ENCODE assay signal across 9 cellular contexts in the genomic region with DNA sequence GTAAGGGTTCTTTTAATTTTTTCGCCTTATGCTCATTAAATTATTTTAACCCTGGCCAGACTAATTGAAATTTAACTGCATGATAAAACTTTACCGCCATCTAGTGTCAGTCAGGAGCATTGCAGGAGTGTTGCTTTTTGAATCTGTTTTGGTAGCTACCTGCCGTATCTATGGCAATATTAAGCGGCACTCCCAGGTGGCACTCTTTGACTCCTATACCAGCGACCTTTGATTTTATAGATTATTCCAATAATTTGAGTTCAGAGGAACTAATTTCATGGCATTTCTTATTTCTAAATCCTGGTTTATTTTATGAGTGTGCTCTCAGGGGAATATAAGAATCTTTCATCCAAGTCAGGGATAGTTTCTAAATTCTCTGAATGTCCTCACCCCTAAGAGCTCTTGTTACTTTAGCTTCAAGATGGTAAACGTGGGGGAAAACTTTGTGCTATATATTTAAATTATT.
A peak's percentile ranks its signal among the peaks of the same experiment; 100 is the strongest.
DNase-seq lines count a peak whose midpoint lies in the region; ATAC-seq and TF ChIP-seq lines count a peak whose summit lies in the region.
"Had no signal": no experiment of that assay in that cellular context is flagged by ENCODE, and none has a peak within 500 bp of the region (broad histone marks: within the 10 kb centered on the region; RNA-seq: fewer than 3 reads in every experiment).

No MANE protein-coding gene starts in this region.

- CTCF ChIA-PET in mammary epithelial cell (lab: Charles Lee; ENCODE audit: low non-redundant PET), result interaction anchor here (0.5 to 1.5 kb wide), 10 partner anchors 50 to 902 kb away, joined by 3 to 10 read pairs (median 4); no protein-coding TSS in a partner anchor

- H3K4me3 ChIP-seq in SK-N-MC (peak overlapping the region; percentile 67), mammary epithelial cell (replicated peaks in 1 of 3; ENCODE audit: insufficient read depth in 1 of 3, low read depth in 2 of 3, low read length in 3 of 3) (no peak overlapping the region), left lung (no peak overlapping the region)
- H3K4me3 ChIP-seq: SJSA1 had no signal

- in situ Hi-C loops in mammary epithelial cell (cut with MboI; ENCODE audit: low sequenced_read_pairs in 2 of 2), result loop anchor here in 1 of 2 donors (25.0 kb wide), 2 partner anchors 208 to 508 kb away; partner anchors contain the start of gene REEP3

- peak; percentile 93 to 98 for TF ChIP-seq CTCF in mammary epithelial cell (conservative IDR thresholded peaks at IDR 0.05 in 1 of 2, IDR thresholded peaks at IDR 0.05 in 1 of 2; ENCODE audit: extremely low read depth in 1 of 2, insufficient read depth in 1 of 2, low read depth in 1 of 2, low read length in 2 of 2)
- TF ChIP-seq CTCF in left lung (IDR thresholded peaks at IDR 0.05), result peak; percentile 93 to 95

- H4K20me1 ChIP-seq in mammary epithelial cell (ENCODE audit: insufficient read depth, low read length), result no peaks in the 10 kb centered on the region

- no peaks in the 10 kb centered on the region for H3K27me3 ChIP-seq in mammary epithelial cell (ENCODE audit: insufficient read depth, low read length)
- no peaks in the 10 kb centered on the region for H3K27me3 ChIP-seq in left lung
- H3K27me3 ChIP-seq: SJSA1 had no signal

- no peak overlapping the region for H3K4me2 ChIP-seq in mammary epithelial cell (ENCODE audit: insufficient read depth, low read depth, low read length)

- no peaks in the 10 kb centered on the region for H3K36me3 ChIP-seq in SK-N-MC (ENCODE audit: insufficient read depth, low read length)
- no peaks in the 10 kb centered on the region for H3K36me3 ChIP-seq in mammary epithelial cell (ENCODE audit: insufficient read depth, low read length)
- no peaks in the 10 kb centered on the region for H3K36me3 ChIP-seq in left lung
- H3K36me3 ChIP-seq: SJSA1 had no signal

- H3K4me1 ChIP-seq in mammary epithelial cell (ENCODE audit: insufficient read depth, low read length), result peaks cover 22% of the 10 kb centered on the region
- H3K4me1 ChIP-seq in left lung, result peaks cover 0 to 9% of the 10 kb centered on the region in 2 donors

- WGBS in mammary epithelial cell (ENCODE audit: low coverage, missing lambda C conversion rate), result 5% methylated on average over 6 of the region's 6 CpGs

- no peak overlapping the region for H2AFZ ChIP-seq in mammary epithelial cell (ENCODE audit: low read depth, low read length)

- peak overlapping the region; percentile 84 for H3K27ac ChIP-seq in SK-N-MC
- peak overlapping the region; percentile 36 for H3K27ac ChIP-seq in mammary epithelial cell (ENCODE audit: insufficient read depth, low read depth, low read length)
- no peak overlapping the region for H3K27ac ChIP-seq in left lung
- H3K27ac ChIP-seq: SJSA1 had no signal

- H3K9me3 ChIP-seq in SK-N-MC (ENCODE audit: low read depth, low read length) (no peaks in the 10 kb centered on the region), mammary epithelial cell (replicated peaks; ENCODE audit: insufficient read depth, low read length) (no peaks in the 10 kb centered on the region), left lung (no peaks in the 10 kb centered on the region)
- H3K9me3 ChIP-seq: SJSA1 had no signal

- ATAC-seq in GM19397 (IDR thresholded peaks at IDR 0.05; ENCODE audit: unreplicated experiment) (peak; percentile 5), left lung (peak; percentile 92)

- H3K9ac ChIP-seq in SK-N-MC (ENCODE audit: insufficient read length) (no peak overlapping the region), mammary epithelial cell (ENCODE audit: insufficient read depth, low read length) (no peak overlapping the region)

- no peaks in the 10 kb centered on the region for H3K79me2 ChIP-seq in mammary epithelial cell (ENCODE audit: insufficient read depth, low read length)

- DNase-seq in COLO668 (lab: John Stamatoyannopoulos, UW; ENCODE audit: unreplicated experiment) (peak; percentile 37), LoVo (ENCODE audit: low spot score) (peak; percentile 68), SK-N-MC (ENCODE audit: low read depth, low spot score) (no peak), mammary epithelial cell (peak; percentile 52), left lung (no peak), NCI-H1048 (lab: John Stamatoyannopoulos, UW) (no peak)
- DNase-seq in stimulated activated CD8-positive, alpha-beta memory T cell treated with anti-CD3 and anti-CD28 coated beads, Interleukin-15, amount 100 ng/mL, for 48 hours (ENCODE audit: low read depth in 2 of 2), result peak; percentile 4 to 9

- dilution Hi-C loops in mammary epithelial cell (cut with HindIII; ENCODE audit: low sequenced_read_pairs), result loop anchor here (5.0 to 25.0 kb wide), 2 partner anchors 233 to 553 kb away; no protein-coding TSS in a partner anchor

- no TSS peak for BruUV-seq in mammary epithelial cell (replicated peaks; lab: Mats Ljungman, UMichigan)

- intact Hi-C loops in mammary epithelial cell (cut with micrococcal nuclease) (loop anchor here (1.0 to 2.0 kb wide), 5 partner anchors 47 to 554 kb away; no protein-coding TSS in a partner anchor), left lung (cut with DNase I) (no loop called here)

Comparison
In these comparisons a context has a peak if more than half of its experiments do, and no peak if none do; other contexts are left out.
1. DNase-seq: peak in COLO668 (single experiment), LoVo (single experiment), mammary epithelial cell (single experiment) and stimulated activated CD8-positive, alpha-beta memory T cell treated with anti-CD3 and anti-CD28 coated beads, Interleukin-15, amount 100 ng/mL, for 48 hours (2 of 2); none in SK-N-MC (single experiment), left lung (0 of 2) and NCI-H1048 (single experiment).
2. H3K27ac ChIP-seq: peak in SK-N-MC (single experiment) and mammary epithelial cell (single experiment); none in left lung (0 of 2).